8 cellular contexts compared by ENCODE assay signal in the genomic region with DNA sequence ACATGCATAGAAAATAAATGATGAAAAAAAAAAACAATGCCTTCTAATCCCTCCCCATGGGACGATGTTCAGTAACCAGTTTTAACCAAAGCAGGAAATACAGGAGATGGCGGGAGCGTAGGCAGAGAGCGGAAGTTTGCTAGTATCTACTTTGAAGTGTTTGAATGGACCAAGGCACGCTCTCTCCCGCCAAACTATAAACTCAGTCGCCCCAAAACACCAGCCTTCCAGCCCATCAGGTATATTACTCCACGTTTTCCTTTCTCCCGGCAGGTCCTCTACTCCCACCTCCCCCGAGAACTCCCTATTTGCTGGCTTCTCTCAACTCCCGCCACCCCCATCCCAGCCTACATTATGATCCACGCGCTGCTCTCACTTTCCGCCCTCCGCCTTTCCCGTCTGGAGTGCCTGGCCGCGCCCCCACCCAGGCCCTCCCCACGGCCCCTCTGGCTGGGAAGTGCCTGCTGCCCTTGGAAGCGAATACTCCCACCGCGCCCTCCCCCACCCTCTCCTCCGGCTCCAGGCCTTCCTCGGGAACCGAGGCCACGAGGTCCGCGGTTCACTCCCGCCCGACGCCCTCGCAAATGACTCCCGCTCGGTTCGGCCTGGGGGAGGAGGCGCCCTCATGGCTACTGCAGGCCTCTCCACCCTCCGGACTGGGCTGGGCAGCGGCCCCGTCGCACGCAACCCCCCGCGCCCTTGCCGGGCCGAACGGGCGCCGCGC. TPM values are rescaled to one million over a fixed set of nuclear protein-coding genes. Genes with fewer than 3 reads are reported as not detected.
DNase-seq lines count a peak whose midpoint lies in the region; ATAC-seq and TF ChIP-seq lines count a peak whose summit lies in the region.

No MANE protein-coding gene starts in this region.

- H3K27ac ChIP-seq in adipose tissue (ENCODE audit: low read depth, low read length) (peak overlapping the region; percentile 92), aorta (ENCODE audit: low read depth in 1 of 2, low read length in 2 of 2) (peak overlapping the region; percentile 89 to 92)

- DNase-seq in GM06990 (ENCODE audit: extremely low read depth, insufficient read length) (peak; percentile 59), NCI-H1092 (lab: John Stamatoyannopoulos, UW) (peak; percentile 53), SKM-1 treated with dmso at 0.1 percent for 144 hours (lab: John Stamatoyannopoulos, UW; ENCODE audit: unreplicated experiment) (peak; percentile 63), left cardiac atrium (peak; percentile 76), posterior vena cava (ENCODE audit: low spot score) (peak; percentile 86), aorta (peak; percentile 72 to 86)

- intact Hi-C loops in left cardiac atrium (cut with DNase I): loop anchor here in 1 of 2 donors (10.0 kb wide), 1 partner anchor 211 kb away; a partner anchor contains a TSS
- intact Hi-C loops in posterior vena cava (cut with DNase I): loop anchor here in 1 of 2 donors (10.0 kb wide), 2 partner anchors 211 to 411 kb away; a partner anchor contains a TSS
- intact Hi-C loops in aorta (cut with DNase I): loop anchor here (2.0 to 5.0 kb wide), 3 partner anchors 149 to 211 kb away; a partner anchor contains a TSS

- H3K4me1 ChIP-seq in aorta (ENCODE audit: control insufficient read depth in 1 of 2, insufficient read depth in 2 of 2, low read length in 2 of 2): no peaks in the 10 kb centered on the region

- 0% methylated on average over 46 to 49 of the region's 49 CpGs for WGBS in adipose tissue, 3 donors
- 0 to 1% methylated on average over 34 to 49 of the region's 49 CpGs for WGBS in aorta, 2 donors

- H3K4me3 ChIP-seq in GM06990 (replicated peaks; ENCODE audit: low read depth, low read length) (peak overlapping the region; percentile 99), aorta (ENCODE audit: low read length in 2 of 2) (peak overlapping the region; percentile 88 to 98)

- H3K36me3 ChIP-seq in GM06990 (ENCODE audit: control insufficient read depth, insufficient read depth, low read length) (no peaks in the 10 kb centered on the region; the same call in 1 of the 2 replicates), aorta (ENCODE audit: control insufficient read depth in 1 of 2, insufficient read depth in 2 of 2, low read length in 1 of 2) (no peaks in the 10 kb centered on the region)

- no peaks in the 10 kb centered on the region for H3K9me3 ChIP-seq in aorta (ENCODE audit: control insufficient read depth, low read length)

- no peak for TF ChIP-seq CTCF in GM06990 (IDR thresholded peaks at IDR 0.05; ENCODE audit: insufficient read depth, low read length, poor library complexity, severe bottlenecking)

- ATAC-seq in HG02642 (IDR thresholded peaks at IDR 0.05; ENCODE audit: poor library complexity, unreplicated experiment) (peak; percentile 29), left cardiac atrium (peak; percentile 48 to 77), aorta (ENCODE audit: low FRiP score) (peak; percentile 72)

- H3K27me3 ChIP-seq in GM06990 (replicated peaks; ENCODE audit: control insufficient read depth, insufficient read depth, low read length): no peaks in the 10 kb centered on the region
- H3K27me3 ChIP-seq in aorta (ENCODE audit: control insufficient read depth in 1 of 2, insufficient read depth in 2 of 2, low read length in 1 of 2): no peaks in the 10 kb centered on the region

RNA-seq across cellular contexts. Expression of a gene that starts 0.7 kb away (rescaled TPM):
- polyA plus RNA-seq in adipose tissue: 10 to 100 TPM; 39.3 to 76.6 (median 68.6) TPM
- total RNA-seq in left cardiac atrium: 10 to 100 TPM; 53.2 to 87.3 TPM
- total RNA-seq in posterior vena cava: 10 to 100 TPM; 81.7 to 99.2 TPM
- 100 to 1,000 TPM; 107 to 113 TPM for total RNA-seq in aorta
- 10 to 100 TPM; 34.7 to 57.7 TPM for polyA plus RNA-seq in aorta

Comparison
In these comparisons a context has a peak if more than half of its experiments do, and no peak if none do; other contexts are left out.
1. Peak in every context shown above with its lines: DNase-seq, ATAC-seq, H3K4me3 ChIP-seq and H3K27ac ChIP-seq.